Comparison of ENCODE assay signal across 17 cellular contexts in the genomic region with DNA sequence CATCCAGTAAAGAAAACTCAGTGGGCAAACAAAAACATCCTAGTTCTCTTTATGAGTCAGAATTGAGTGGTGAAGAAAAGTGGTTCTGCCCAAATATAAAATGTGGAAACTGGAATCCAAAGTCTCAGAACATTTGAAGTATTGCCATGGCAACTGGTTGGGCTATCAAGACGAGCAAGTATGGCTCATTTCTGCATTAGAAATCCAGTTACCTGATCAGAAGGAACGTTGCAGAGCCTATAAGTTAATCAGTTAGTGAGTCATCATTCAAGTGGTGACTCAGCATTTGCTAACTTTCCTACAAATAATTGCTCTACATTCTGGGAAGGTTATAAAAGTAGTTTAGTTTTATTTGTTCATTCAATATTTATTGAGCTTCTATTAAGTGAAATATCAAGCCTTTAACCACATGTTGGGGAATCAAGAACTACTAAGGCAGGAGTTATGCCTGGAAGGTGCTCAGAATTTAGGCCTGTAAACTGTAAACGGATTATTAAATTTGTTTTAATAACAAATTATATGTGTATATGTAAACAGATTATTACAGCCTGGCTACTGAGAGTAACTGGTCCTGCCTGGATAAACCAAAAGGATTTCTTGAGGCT.
DNase-seq lines count a peak whose midpoint lies in the region; ATAC-seq, FAIRE-seq and TF ChIP-seq lines count a peak whose summit lies in the region.
"Had no signal": no experiment of that assay in that cellular context is flagged by ENCODE, and none has a peak within 500 bp of the region (broad histone marks: within the 10 kb centered on the region; RNA-seq: fewer than 3 reads in every experiment).

No MANE protein-coding gene starts in this region.

- POLR2A ChIA-PET in RWPE1 (lab: Yijun Ruan, JAX; ENCODE audit: low non-redundant PET): no interaction called here

- TF ChIP-seq CTCF in RWPE1 (conservative IDR thresholded peaks at IDR 0.05; ENCODE audit: low read depth): no peak

- WGBS in small intestine, 3 donors: 17 to 31% (median 27%) methylated on average over 3 of the region's 3 CpGs

- no peaks in the 10 kb centered on the region for H3K4me1 ChIP-seq in small intestine (ENCODE audit: control insufficient read depth in 2 of 2, insufficient read depth in 1 of 2, low read depth in 1 of 2, low read length in 1 of 2)

- CTCF ChIA-PET in RWPE1 (lab: Yijun Ruan, JAX): no interaction called here

- H3K9me3 ChIP-seq in small intestine (ENCODE audit: control insufficient read depth, low read depth): no peaks in the 10 kb centered on the region
- H3K9me3 ChIP-seq: heart left ventricle, right lobe of liver had no signal

- H3K27ac ChIP-seq in RWPE1 (no peak overlapping the region), small intestine (ENCODE audit: low read depth in 1 of 2, low read length in 1 of 2) (no peak overlapping the region)
- H3K27ac ChIP-seq: right lobe of liver had no signal

- FAIRE-seq in small intestine (lab: Jason Lieb, UNC): no peak

- no peaks in the 10 kb centered on the region for H3K27me3 ChIP-seq in small intestine (ENCODE audit: control insufficient read depth in 2 of 2, insufficient read depth in 2 of 2, low read length in 2 of 2)
- H3K27me3 ChIP-seq: heart left ventricle, right lobe of liver had no signal

- no peak for ATAC-seq in GM18907 (IDR thresholded peaks at IDR 0.05; ENCODE audit: unreplicated experiment)
- no peak for ATAC-seq in GM18870 (IDR thresholded peaks at IDR 0.05; ENCODE audit: unreplicated experiment)
- ATAC-seq in GM19467 (IDR thresholded peaks at IDR 0.05; ENCODE audit: unreplicated experiment): no peak
- ATAC-seq: left colon had no signal

- DNase-seq in EL (peak; percentile 5), RWPE1 (ENCODE audit: low spot score) (peak; percentile 41), fibroblast of gingiva (ENCODE audit: low read depth) (peak; percentile 3), putamen (ENCODE audit: low spot score) (peak; percentile 70), small intestine (no peak)
- DNase-seq: activated CD4-positive, alpha-beta T cell treated with anti-CD3 and anti-CD28 coated beads, Interleukin-2, amount 50 U/mL, for 4 hours; COR-L47; heart left ventricle; left colon; naive B cell; NCI-H1436 treated with DMSO at 0.1 percent for 48 hours; NCI-H446 treated with DMSO at 0.1 percent for 48 hours; right lobe of liver; RPMI8226 had no signal

- no peaks in the 10 kb centered on the region for H3K36me3 ChIP-seq in small intestine (ENCODE audit: control insufficient read depth in 2 of 2, insufficient read depth in 2 of 2, low read length in 2 of 2)
- H3K36me3 ChIP-seq: heart left ventricle, right lobe of liver had no signal

- no peak overlapping the region for H3K4me3 ChIP-seq in small intestine (ENCODE audit: low read depth in 1 of 2, low read length in 2 of 2)
- H3K4me3 ChIP-seq: heart left ventricle, right lobe of liver had no signal
